7 cellular contexts compared by ENCODE assay signal in genomic region chr2:31319391-31320175, GRCh38.
DNase-seq lines count a peak whose midpoint lies in the region; ATAC-seq and TF ChIP-seq lines count a peak whose summit lies in the region.

No MANE protein-coding gene starts in this region.

- no peak for TF ChIP-seq EP300 in stomach (IDR thresholded peaks at IDR 0.05)

- no peaks in the 10 kb centered on the region for H3K36me3 Mint-ChIP-seq in Caco-2 (ENCODE audit: insufficient read depth, unreplicated experiment)

- intact Hi-C loops in stomach (cut with DNase I; ENCODE audit: low total_unique reads) (loop anchor here (10.0 kb wide), 1 partner anchor 85 kb away; the partner anchor contains the start of gene EHD3), Caco-2 (cut with micrococcal nuclease; ENCODE audit: unreplicated experiment) (no loop called here)

- DNase-seq in SK-N-MC (ENCODE audit: low read depth, low spot score): peak; percentile 24
- peak; percentile 63 for DNase-seq in fibroblast of the conjunctiva (ENCODE audit: low read depth)
- no peak for DNase-seq in stomach
- DNase-seq in Caco-2: no peak
- DNase-seq in NCI-H1694 (lab: John Stamatoyannopoulos, UW): no peak

- no peaks in the 10 kb centered on the region for H3K9me3 ChIP-seq in SK-N-MC (ENCODE audit: low read depth, low read length)
- H3K9me3 ChIP-seq in stomach: no peaks in the 10 kb centered on the region
- no peaks in the 10 kb centered on the region for H3K9me3 ChIP-seq in Caco-2

- no peaks in the 10 kb centered on the region for H3K9me3 Mint-ChIP-seq in Caco-2 (ENCODE audit: unreplicated experiment)

- H3K4me3 Mint-ChIP-seq in Caco-2 (ENCODE audit: unreplicated experiment): no peak overlapping the region

- WGBS in stomach, 5 donors: 55 to 70% (median 65%) methylated on average over 7 of the region's 7 CpGs

- peaks cover 7% of the 10 kb centered on the region for H3K27me3 Mint-ChIP-seq in Caco-2 (ENCODE audit: insufficient read depth, unreplicated experiment)

- TF ChIP-seq POLR2A in stomach (IDR thresholded peaks at IDR 0.05): no peak

- POLR2A ChIA-PET in Caco-2 (lab: Charles Lee): no interaction called here

- H3K4me3 ChIP-seq in SK-N-MC (peak overlapping the region; percentile 13; the same call in 1 of the 2 replicates), stomach (no peak overlapping the region), Caco-2 (ENCODE audit: low read depth, low read length) (no peak overlapping the region)

- H3K36me3 ChIP-seq in SK-N-MC (ENCODE audit: insufficient read depth, low read length): no peaks in the 10 kb centered on the region
- H3K36me3 ChIP-seq in stomach: no peaks in the 10 kb centered on the region
- no peaks in the 10 kb centered on the region for H3K36me3 ChIP-seq in Caco-2 (ENCODE audit: control insufficient read depth, insufficient read depth, low read length)

- CTCF ChIA-PET in Caco-2 (lab: Charles Lee): no interaction called here

- H3K4me1 Mint-ChIP-seq in Caco-2 (ENCODE audit: low read depth, unreplicated experiment): peaks cover 6% of the 10 kb centered on the region

- H3K27ac Mint-ChIP-seq in Caco-2 (ENCODE audit: unreplicated experiment): no peak overlapping the region

- no TSS peak for BruUV-seq in Caco-2 (replicated peaks; lab: Mats Ljungman, UMichigan)

- peaks cover 0 to 36% (median 19%) of the 10 kb centered on the region in 4 donors for H3K4me1 ChIP-seq in stomach
- H3K4me1 ChIP-seq in Caco-2: no peaks in the 10 kb centered on the region

- TF ChIP-seq CTCF in stomach (IDR thresholded peaks at IDR 0.05) (no peak), Caco-2 (IDR thresholded peaks at IDR 0.05; ENCODE audit: insufficient read depth in 1 of 2, low read depth in 1 of 2, low read length in 1 of 2, severe bottlenecking in 1 of 2, unreplicated experiment in 1 of 2) (no peak)

- H3K27me3 ChIP-seq in stomach (no peaks in the 10 kb centered on the region), Caco-2 (replicated peaks; ENCODE audit: control insufficient read depth, insufficient read depth, low read length) (no peaks in the 10 kb centered on the region)

- ATAC-seq in GM18858 (IDR thresholded peaks at IDR 0.05; ENCODE audit: unreplicated experiment) (peak; percentile 41), HG03095 (IDR thresholded peaks at IDR 0.05; ENCODE audit: unreplicated experiment) (peak; percentile 46)

- no peak overlapping the region for H3K9ac ChIP-seq in SK-N-MC (ENCODE audit: insufficient read length)

- H3K27ac ChIP-seq in SK-N-MC (peak overlapping the region; percentile 84; the same call in 1 of the 2 replicates), stomach (peak overlapping the region in 4 of 5 donors; percentile 59 to 76 (median 62))

Comparison
In these comparisons a context has a peak if more than half of its experiments do, and no peak if none do; other contexts are left out.
1. DNase-seq: peak in SK-N-MC (single experiment) and fibroblast of the conjunctiva (single experiment); none in stomach (single experiment), Caco-2 (0 of 2) and NCI-H1694 (single experiment).